ENCODE assay signal across 17 cellular contexts in the genomic region with DNA sequence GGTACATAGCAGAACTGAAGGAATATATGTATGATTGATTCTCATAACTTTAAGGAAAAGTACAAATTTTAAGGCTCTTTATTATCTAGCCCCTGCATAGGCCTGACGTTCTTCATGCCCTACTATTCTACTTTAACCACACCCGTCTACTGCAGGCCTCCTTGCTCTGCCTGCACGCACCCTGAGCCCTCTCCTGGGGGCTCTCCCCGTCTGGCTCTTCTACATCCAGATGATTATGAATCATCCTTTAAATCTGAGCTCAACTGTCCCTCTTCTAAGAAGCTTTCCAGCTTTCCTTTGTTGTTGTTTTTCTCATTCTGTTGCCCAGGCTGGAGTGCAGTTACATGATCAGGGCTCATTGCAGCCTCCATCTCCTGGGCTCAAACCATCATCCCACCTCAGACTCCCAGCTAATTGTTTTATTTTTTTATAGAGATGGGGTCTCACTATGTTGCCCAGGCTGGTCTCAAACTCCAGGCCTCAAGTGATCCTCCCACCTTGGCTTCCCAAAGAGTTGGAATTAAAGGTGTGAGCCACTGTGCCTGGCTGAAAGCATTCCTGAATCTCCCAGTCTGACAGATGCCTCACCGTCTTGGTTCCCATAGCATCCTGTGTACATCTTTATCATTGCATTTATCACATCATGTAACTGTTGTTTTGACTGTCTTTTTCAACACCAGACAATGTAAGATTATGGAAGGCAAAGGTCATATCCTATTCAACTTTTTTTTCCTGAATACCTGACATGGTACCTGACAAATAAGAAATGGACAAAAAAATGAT.
A peak's percentile ranks its signal among the peaks of the same experiment; 100 is the strongest.
DNase-seq lines count a peak whose midpoint lies in the region; ATAC-seq, FAIRE-seq and TF ChIP-seq lines count a peak whose summit lies in the region.
"Had no signal": no experiment of that assay in that cellular context is flagged by ENCODE, and none has a peak within 500 bp of the region (broad histone marks: within the 10 kb centered on the region; RNA-seq: fewer than 3 reads in every experiment).

No MANE protein-coding gene starts in this region.

- CTCF ChIA-PET in PC-3 (lab: Charles Lee) (no interaction called here), endothelial cell of umbilical vein (lab: Charles Lee) (interaction anchor here (0.8 to 1.4 kb wide), 7 partner anchors 11 to 127 kb away, joined by 3 to 4 read pairs (median 3); no protein-coding TSS in a partner anchor), Caco-2 (lab: Charles Lee) (no interaction called here)

- POLR2A ChIA-PET in PC-3 (lab: Charles Lee; ENCODE audit: unreplicated experiment) (no interaction called here), endothelial cell of umbilical vein (lab: Charles Lee) (no interaction called here), Caco-2 (lab: Charles Lee) (no interaction called here)

- H4K20me1 ChIP-seq in PC-3 (ENCODE audit: low read length) (no peaks in the 10 kb centered on the region), endothelial cell of umbilical vein (replicated peaks; ENCODE audit: control insufficient read depth, extremely low read depth, insufficient read depth, low read length) (no peaks in the 10 kb centered on the region), neural progenitor cell (ENCODE audit: low read depth) (no peaks in the 10 kb centered on the region)

- H3K9me3 ChIP-seq in PC-3 (ENCODE audit: low read length) (no peaks in the 10 kb centered on the region), endothelial cell of umbilical vein (replicated peaks; ENCODE audit: control insufficient read depth, insufficient read depth, low read length) (no peaks in the 10 kb centered on the region), HAP-1 (no peaks in the 10 kb centered on the region), neural progenitor cell (ENCODE audit: low read depth) (no peaks in the 10 kb centered on the region), Caco-2 (no peaks in the 10 kb centered on the region)

- H3F3A ChIP-seq in PC-3 (ENCODE audit: low read length, unreplicated experiment) (no peaks in the 10 kb centered on the region), neural progenitor cell (ENCODE audit: low read depth) (no peaks in the 10 kb centered on the region)

- H3K9me1 ChIP-seq in endothelial cell of umbilical vein (replicated peaks; ENCODE audit: control insufficient read depth, extremely low read depth, insufficient read depth, low read length) = no peaks in the 10 kb centered on the region

- FAIRE-seq in endothelial cell of umbilical vein (lab: Jason Lieb, UNC) = no peak

- intact Hi-C loops in PC-3 (cut with micrococcal nuclease) (no loop called here), endothelial cell of umbilical vein (cut with micrococcal nuclease) (loop anchor here (5.0 kb wide), 1 partner anchor 900 kb away; no protein-coding TSS in a partner anchor), Caco-2 (cut with micrococcal nuclease; ENCODE audit: unreplicated experiment) (no loop called here)

- no peak for TF ChIP-seq CTCF in PC-3 (conservative IDR thresholded peaks at IDR 0.05; ENCODE audit: low read depth, low read length)
- no peak for TF ChIP-seq CTCF in endothelial cell of umbilical vein (IDR thresholded peaks at IDR 0.05; ENCODE audit: extremely low read depth in 1 of 2, insufficient read depth in 1 of 2, low read depth in 1 of 2, low read length in 2 of 2)
- TF ChIP-seq CTCF in neural progenitor cell (IDR thresholded peaks at IDR 0.05) = no peak
- no peak for TF ChIP-seq CTCF in Caco-2 (IDR thresholded peaks at IDR 0.05; ENCODE audit: insufficient read depth in 1 of 2, low read depth in 1 of 2, low read length in 1 of 2, severe bottlenecking in 1 of 2, unreplicated experiment in 1 of 2)

- H3K4me2 ChIP-seq in PC-3 (ENCODE audit: low read length) (no peak overlapping the region), endothelial cell of umbilical vein (ENCODE audit: insufficient read depth, low read length) (no peak overlapping the region), neural progenitor cell (no peak overlapping the region)

- H3K9me3 Mint-ChIP-seq in neural progenitor cell = peaks cover 3% of the 10 kb centered on the region
- no peaks in the 10 kb centered on the region for H3K9me3 Mint-ChIP-seq in Caco-2 (ENCODE audit: unreplicated experiment)

- H3K9ac ChIP-seq in PC-3 (ENCODE audit: low read length) (no peak overlapping the region), endothelial cell of umbilical vein (replicated peaks; ENCODE audit: extremely low read depth, insufficient read depth, low read length) (peak overlapping the region; percentile 41), neural progenitor cell (no peak overlapping the region)
- H3K9ac ChIP-seq: parathyroid adenoma had no signal

- H3K27ac Mint-ChIP-seq in neural progenitor cell = no peak overlapping the region
- no peak overlapping the region for H3K27ac Mint-ChIP-seq in Caco-2 (ENCODE audit: unreplicated experiment)

- H3K4me1 Mint-ChIP-seq in neural progenitor cell = no peaks in the 10 kb centered on the region
- peaks cover 27% of the 10 kb centered on the region for H3K4me1 Mint-ChIP-seq in Caco-2 (ENCODE audit: low read depth, unreplicated experiment)

- H3K27me3 ChIP-seq in PC-3 (ENCODE audit: low read length) (no peaks in the 10 kb centered on the region), endothelial cell of umbilical vein (ENCODE audit: control insufficient read depth in 2 of 2, insufficient read depth in 2 of 2, low read length in 2 of 2) (no peaks in the 10 kb centered on the region), HAP-1 (ENCODE audit: low read depth) (no peaks in the 10 kb centered on the region), neural progenitor cell (no peaks in the 10 kb centered on the region), Caco-2 (replicated peaks; ENCODE audit: control insufficient read depth, insufficient read depth, low read length) (no peaks in the 10 kb centered on the region)

- H3K27ac ChIP-seq in PC-3 (ENCODE audit: low read length) (no peak overlapping the region), endothelial cell of umbilical vein (ENCODE audit: insufficient read depth, low read depth, low read length) (peak overlapping the region; percentile 88), neural progenitor cell (no peak overlapping the region)
- H3K27ac ChIP-seq: parathyroid adenoma had no signal

- H2AFZ ChIP-seq in PC-3 (ENCODE audit: low read length) (no peak overlapping the region), endothelial cell of umbilical vein (ENCODE audit: low read depth, low read length) (no peak overlapping the region), neural progenitor cell (replicated peaks) (no peak overlapping the region)
- H2AFZ ChIP-seq: parathyroid adenoma had no signal

- H3K4me1 ChIP-seq in PC-3 (ENCODE audit: insufficient read depth, low read length) (peaks cover 17% of the 10 kb centered on the region; the same call in 1 of the 2 replicates), endothelial cell of umbilical vein (ENCODE audit: control insufficient read depth, extremely low read depth, insufficient read depth, low read length) (peaks cover 35% of the 10 kb centered on the region), HAP-1 (peaks cover 36% of the 10 kb centered on the region), neural progenitor cell (no peaks in the 10 kb centered on the region), Caco-2 (peaks cover 10% of the 10 kb centered on the region)

- DNase-seq in Daoy (ENCODE audit: low read depth) = peak; percentile 9
- peak; percentile 30 for DNase-seq in PC-3
- DNase-seq in endothelial cell of umbilical vein (ENCODE audit: low read depth, low spot score) = no peak
- peak; percentile 52 for DNase-seq in myocyte (ENCODE audit: low read depth)
- DNase-seq in HuH-7.5 (ENCODE audit: low spot score) = no peak
- no peak for DNase-seq in HAP-1 (ENCODE audit: low spot score in 2 of 2)
- DNase-seq in neural progenitor cell (ENCODE audit: low spot score) = no peak
- no peak for DNase-seq in Caco-2
- DNase-seq: activated CD8-positive, alpha-beta memory T cell treated with anti-CD3 and anti-CD28 coated beads for 24 hours; activated effector memory CD4-positive, alpha-beta T cell treated with anti-CD3 and anti-CD28 coated beads, Interleukin-2, amount 50 U/mL, for 16 hours; DMS79 treated with DMSO at 0.1 percent for 48 hours; effector CD8-positive, alpha-beta T cell; kidney; MM.1S; NCI-H2171 treated with DMSO at 0.1 percent for 48 hours; substantia nigra had no signal

- no peaks in the 10 kb centered on the region for H3K9me2 ChIP-seq in PC-3 (replicated peaks; ENCODE audit: low read length)

- in situ Hi-C loops in HAP-1 (cut with MboI; ENCODE audit: low sequenced_read_pairs) = no loop called here

- H3K27me3 Mint-ChIP-seq in neural progenitor cell (ENCODE audit: insufficient read depth, low read depth) (peaks cover 3% of the 10 kb centered on the region), Caco-2 (ENCODE audit: insufficient read depth, unreplicated experiment) (no peaks in the 10 kb centered on the region)

- H3K36me3 Mint-ChIP-seq in neural progenitor cell (peaks cover 31% of the 10 kb centered on the region), Caco-2 (ENCODE audit: insufficient read depth, unreplicated experiment) (no peaks in the 10 kb centered on the region)

- H3K4me3 ChIP-seq in PC-3 (ENCODE audit: low read length) = no peak overlapping the region
- no peak overlapping the region for H3K4me3 ChIP-seq in endothelial cell of umbilical vein (replicated peaks in 1 of 3; ENCODE audit: insufficient read depth in 1 of 3, low read depth in 1 of 3, low read length in 3 of 3)
- no peak overlapping the region for H3K4me3 ChIP-seq in HAP-1
- no peak overlapping the region for H3K4me3 ChIP-seq in neural progenitor cell
- H3K4me3 ChIP-seq in Caco-2 (ENCODE audit: low read depth, low read length) = no peak overlapping the region

- BruUV-seq in PC-3 (replicated peaks; lab: Mats Ljungman, UMichigan) (no TSS peak), endothelial cell of umbilical vein (replicated peaks; lab: Mats Ljungman, UMichigan) (no TSS peak), Caco-2 (replicated peaks; lab: Mats Ljungman, UMichigan) (no TSS peak)

- dilution Hi-C loops in endothelial cell of umbilical vein (cut with MboI; ENCODE audit: extremely low pct_ligation_motif_present, low sequenced_read_pairs) = no loop called here

- H3K36me3 ChIP-seq in PC-3 (ENCODE audit: low read depth, low read length) (no peaks in the 10 kb centered on the region), endothelial cell of umbilical vein (ENCODE audit: control insufficient read depth in 2 of 2, extremely low read depth in 1 of 2, insufficient read depth in 2 of 2, low read length in 2 of 2) (no peaks in the 10 kb centered on the region), HAP-1 (replicated peaks) (no peaks in the 10 kb centered on the region), neural progenitor cell (peaks cover 4% of the 10 kb centered on the region), Caco-2 (ENCODE audit: control insufficient read depth, insufficient read depth, low read length) (no peaks in the 10 kb centered on the region)

- no peak for ATAC-seq in PC-3

- TF ChIP-seq POLR2A in endothelial cell of umbilical vein (IDR thresholded peaks at IDR 0.05; ENCODE audit: low read depth, low read length) = no peak

- H3K79me2 ChIP-seq in PC-3 (ENCODE audit: low read length) (no peaks in the 10 kb centered on the region), endothelial cell of umbilical vein (ENCODE audit: control insufficient read depth, insufficient read depth, low read length) (peaks cover 8% of the 10 kb centered on the region), neural progenitor cell (ENCODE audit: low read depth) (no peaks in the 10 kb centered on the region)
- H3K79me2 ChIP-seq: parathyroid adenoma had no signal

- H3K4me3 Mint-ChIP-seq in neural progenitor cell (no peak overlapping the region), Caco-2 (ENCODE audit: unreplicated experiment) (no peak overlapping the region)

Comparison
In these comparisons a context has a peak if more than half of its experiments do, and no peak if none do; other contexts are left out.
1. DNase-seq: peak in Daoy (single experiment), PC-3 (single experiment) and myocyte (single experiment); none in endothelial cell of umbilical vein (single experiment), HuH-7.5 (single experiment), HAP-1 (0 of 2), neural progenitor cell (single experiment) and Caco-2 (0 of 2).